In the genomic region with DNA sequence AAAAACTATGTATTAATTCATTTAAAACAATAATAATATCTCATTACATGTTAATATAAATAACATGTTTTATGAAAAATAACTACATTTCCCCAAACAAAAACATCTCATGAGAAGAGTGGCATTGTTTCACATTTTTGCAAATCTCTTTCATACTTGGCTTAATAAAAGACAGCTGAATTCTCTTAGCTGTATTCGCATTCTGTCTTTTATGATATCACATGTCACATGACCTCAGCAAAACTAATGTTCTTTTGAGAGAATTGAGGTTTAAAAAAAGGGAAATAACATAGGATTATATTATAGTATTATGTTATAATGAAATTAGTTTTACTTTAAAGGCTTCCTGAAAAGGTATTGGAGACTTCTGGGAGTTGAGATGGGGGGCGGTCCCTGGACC, we compare ENCODE assay signal across 1 cellular context.
TF ChIP-seq lines count a peak whose summit lies in the region.

No MANE protein-coding gene starts in this region.

TF ChIP-seq in SK-N-SH treated with all-trans-retinoic acid at 6 μM for 48 hours, 23 proteins besides CTCF, POLR2A, EP300 and RAD21 (continued from another document):
- TF ChIP-seq, protein P1, sequence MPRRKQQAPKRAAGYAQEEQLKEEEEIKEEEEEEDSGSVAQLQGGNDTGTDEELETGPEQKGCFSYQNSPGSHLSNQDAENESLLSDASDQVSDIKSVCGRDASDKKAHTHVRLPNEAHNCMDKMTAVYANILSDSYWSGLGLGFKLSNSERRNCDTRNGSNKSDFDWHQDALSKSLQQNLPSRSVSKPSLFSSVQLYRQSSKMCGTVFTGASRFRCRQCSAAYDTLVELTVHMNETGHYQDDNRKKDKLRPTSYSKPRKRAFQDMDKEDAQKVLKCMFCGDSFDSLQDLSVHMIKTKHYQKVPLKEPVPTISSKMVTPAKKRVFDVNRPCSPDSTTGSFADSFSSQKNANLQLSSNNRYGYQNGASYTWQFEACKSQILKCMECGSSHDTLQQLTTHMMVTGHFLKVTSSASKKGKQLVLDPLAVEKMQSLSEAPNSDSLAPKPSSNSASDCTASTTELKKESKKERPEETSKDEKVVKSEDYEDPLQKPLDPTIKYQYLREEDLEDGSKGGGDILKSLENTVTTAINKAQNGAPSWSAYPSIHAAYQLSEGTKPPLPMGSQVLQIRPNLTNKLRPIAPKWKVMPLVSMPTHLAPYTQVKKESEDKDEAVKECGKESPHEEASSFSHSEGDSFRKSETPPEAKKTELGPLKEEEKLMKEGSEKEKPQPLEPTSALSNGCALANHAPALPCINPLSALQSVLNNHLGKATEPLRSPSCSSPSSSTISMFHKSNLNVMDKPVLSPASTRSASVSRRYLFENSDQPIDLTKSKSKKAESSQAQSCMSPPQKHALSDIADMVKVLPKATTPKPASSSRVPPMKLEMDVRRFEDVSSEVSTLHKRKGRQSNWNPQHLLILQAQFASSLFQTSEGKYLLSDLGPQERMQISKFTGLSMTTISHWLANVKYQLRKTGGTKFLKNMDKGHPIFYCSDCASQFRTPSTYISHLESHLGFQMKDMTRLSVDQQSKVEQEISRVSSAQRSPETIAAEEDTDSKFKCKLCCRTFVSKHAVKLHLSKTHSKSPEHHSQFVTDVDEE (CRISPR knock-in tag; IDR thresholded peaks at IDR 0.05) = no peak
- TF ChIP-seq ESRRG (CRISPR knock-in tag; IDR thresholded peaks at IDR 0.05) (no peak), ZFP30 (CRISPR knock-in tag; IDR thresholded peaks at IDR 0.05) (no peak), ARNTL (CRISPR knock-in tag; IDR thresholded peaks at IDR 0.05; ENCODE audit: borderline replicate concordance, low read depth) (no peak), ZFP3 (CRISPR knock-in tag; IDR thresholded peaks at IDR 0.05) (no peak), TOX (CRISPR knock-in tag; IDR thresholded peaks at IDR 0.05; ENCODE audit: borderline replicate concordance) (no peak), PPARA (CRISPR knock-in tag; IDR thresholded peaks at IDR 0.05; ENCODE audit: borderline replicate concordance) (no peak), ZNF70 (CRISPR knock-in tag; IDR thresholded peaks at IDR 0.05) (no peak), TCF4 (CRISPR knock-in tag; IDR thresholded peaks at IDR 0.05; ENCODE audit: borderline replicate concordance) (no peak), CSRNP3 (CRISPR knock-in tag; IDR thresholded peaks at IDR 0.05) (no peak)
TF ChIP-seq in SK-N-SH treated with all-trans-retinoic acid at 6 μM for 48 hours: peak in this region for 0.
